ENCODE assay signal across 38 cellular contexts in genomic region chr3:52733256-52733891, GRCh38. TPM values are rescaled to one million over a fixed set of nuclear protein-coding genes. Genes with fewer than 3 reads are reported as not detected.
"Had no signal": no experiment of that assay in that cellular context is flagged by ENCODE, and none has a peak within 500 bp of the region (broad histone marks: within the 10 kb centered on the region; RNA-seq: fewer than 3 reads in every experiment).

No MANE protein-coding gene starts in this region.

- H3K27ac ChIP-seq: adrenal gland, Peyer's patch, SJSA1, VCaP had no signal

- DNase-seq: activated B cell treated with CpG ODN at 0.5 μM for 24 hours; activated CD4-positive, alpha-beta memory T cell treated with anti-CD3 and anti-CD28 coated beads for 36 hours; activated CD4-positive, alpha-beta T cell treated with anti-CD3 and anti-CD28 coated beads for 4 hours; activated CD4-positive, alpha-beta T cell treated with anti-CD3 and anti-CD28 coated beads, Interleukin-2, amount 50 U/mL, for 1 hour; activated CD4-positive, CD25-positive, alpha-beta regulatory T cell treated with anti-CD3 and anti-CD28 coated beads, Interleukin-2, amount 50 U/mL, for 72 hours; activated CD8-positive, alpha-beta memory T cell treated with anti-CD3 and anti-CD28 coated beads, Interleukin-2, amount 50 U/mL, for 4 hours; activated gamma-delta T cell treated with Interleukin-2 at 50 U/mL for 16 hours; activated naive CD4-positive, alpha-beta T cell treated with anti-CD3 and anti-CD28 coated beads for 36 hours; activated T-cell treated with anti-CD3 and anti-CD28 coated beads for 4 hours; activated T-cell treated with anti-CD3 and anti-CD28 coated beads, Interleukin-2, amount 50 U/mL, for 4 hours; adrenal gland; caudate nucleus; cerebellar nuclear complex; NCI-H1048; NCI-H1105 treated with DMSO at 0.1 percent for 48 hours; NCI-H1436; NCI-H1694; NCI-H1930; NCI-H2081 treated with DMSO at 0.1 percent for 48 hours; NCI-H226; NCI-H446 treated with DMSO at 0.1 percent for 48 hours; NCI-H524 treated with DMSO at 0.1 percent for 48 hours; NK-92 treated with Interleukin-12 subunit alpha and Interleukin-12 subunit beta, amount 100 ng/mL, for 24 hours; PC-3; Peyer's patch; RPMI8226; SHP77 treated with DMSO at 0.1 percent for 48 hours; T-cell; T-helper 2 cell; T-helper 9 cell had no signal

- H3K4me3 Mint-ChIP-seq: activated B cell treated with CpG ODN at 0.5 μM for 24 hours; activated CD4-positive, alpha-beta memory T cell treated with anti-CD3 and anti-CD28 coated beads for 36 hours; activated naive CD4-positive, alpha-beta T cell treated with anti-CD3 and anti-CD28 coated beads for 36 hours; activated T-cell treated with anti-CD3 and anti-CD28 coated beads, Interleukin-2, amount 50 U/mL, for 4 hours; activated T-helper 1 cell treated with anti-CD3 and anti-CD28 coated beads, Interleukin-12 subunit alpha, Interleukin-12 subunit beta, Interleukin-2, Interleukin-4 antibody, amounts not matched to agents 30 ng/mL and 10 ng/mL and 1 ng/mL, durations not matched to agents 14 hours and 24 hours and 36 hours; brain; T-cell had no signal

- H3K9me3 ChIP-seq: adrenal gland, SJSA1 had no signal

- FAIRE-seq: bronchial epithelial cell had no signal

- H3K27me3 Mint-ChIP-seq: activated B cell treated with CpG ODN at 0.5 μM for 24 hours; activated CD4-positive, alpha-beta memory T cell treated with anti-CD3 and anti-CD28 coated beads for 36 hours; T-cell had no signal

- H3K4me3 ChIP-seq: adrenal gland, Peyer's patch, SJSA1 had no signal

- H3K27ac Mint-ChIP-seq: activated B cell treated with CpG ODN at 0.5 μM for 24 hours; activated CD4-positive, alpha-beta memory T cell treated with anti-CD3 and anti-CD28 coated beads for 36 hours; activated naive CD4-positive, alpha-beta T cell treated with anti-CD3 and anti-CD28 coated beads for 36 hours; activated naive CD4-positive, alpha-beta T cell treated with anti-CD3 and anti-CD28 coated beads, Interleukin-2, amount 50 U/mL, for 72 hours; activated T-helper 1 cell treated with anti-CD3 and anti-CD28 coated beads, Interleukin-12 subunit alpha, Interleukin-12 subunit beta, Interleukin-2, Interleukin-4 antibody, amounts not matched to agents 30 ng/mL and 10 ng/mL and 1 ng/mL, durations not matched to agents 14 hours and 24 hours and 36 hours; brain had no signal

- H3K27me3 ChIP-seq: adrenal gland, Peyer's patch, SJSA1 had no signal

- H3K4me1 ChIP-seq: adrenal gland, Peyer's patch, SJSA1 had no signal

- ATAC-seq: activated naive CD4-positive, alpha-beta T cell treated with anti-CD3 and anti-CD28 coated beads, Interleukin-2, amount 50 U/mL, for 72 hours; activated T-cell treated with anti-CD3 and anti-CD28 coated beads, Interleukin-2, amount 50 U/mL, for 4 hours; PC-3; SK-N-SH treated with all-trans-retinoic acid at 6 μM for 48 hours; T-cell had no signal

- H3K4me1 Mint-ChIP-seq: brain had no signal

RNA-seq across cellular contexts. Expression of gene ITIH1, which starts 44.0 kb away (rescaled TPM):
- total RNA-seq: activated CD4-positive, alpha-beta memory T cell treated with anti-CD3 and anti-CD28 coated beads for 36 hours; activated naive CD4-positive, alpha-beta T cell treated with anti-CD3 and anti-CD28 coated beads for 36 hours; activated naive CD4-positive, alpha-beta T cell treated with anti-CD3 and anti-CD28 coated beads, Interleukin-2, amount 50 U/mL, for 72 hours; activated T-helper 1 cell treated with anti-CD3 and anti-CD28 coated beads, Interleukin-12 subunit alpha, Interleukin-12 subunit beta, Interleukin-2, Interleukin-4 antibody, amounts not matched to agents 30 ng/mL and 10 ng/mL and 1 ng/mL, durations not matched to agents 14 hours and 24 hours and 36 hours; bronchial epithelial cell; MCF 10A; PC-3; Peyer's patch; SJSA1 had no signal
